ENCODE assay signal across 17 cellular contexts in the genomic region with DNA sequence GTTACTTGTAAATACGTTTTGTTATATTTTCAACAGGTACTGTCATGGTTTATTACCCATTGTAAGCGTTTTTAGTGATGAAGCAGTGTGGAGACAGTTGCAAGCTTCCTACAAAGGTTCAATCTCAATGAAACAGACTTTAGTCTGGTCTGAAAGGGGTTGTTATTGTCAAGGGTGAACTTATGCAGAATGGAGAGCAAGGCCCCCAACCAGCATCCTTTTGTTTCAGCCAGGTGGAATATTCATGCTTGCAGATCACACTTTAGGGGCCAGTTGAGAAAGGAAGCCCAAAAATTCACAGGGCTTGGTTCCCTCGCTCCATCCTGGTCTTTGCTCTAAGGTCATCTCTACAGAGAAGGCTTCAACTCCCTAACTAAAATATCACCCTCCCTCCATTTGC.
DNase-seq lines count a peak whose midpoint lies in the region; ATAC-seq, FAIRE-seq and TF ChIP-seq lines count a peak whose summit lies in the region.
"Had no signal": no experiment of that assay in that cellular context is flagged by ENCODE, and none has a peak within 500 bp of the region (broad histone marks: within the 10 kb centered on the region; RNA-seq: fewer than 3 reads in every experiment).

No MANE protein-coding gene starts in this region.

- peak; percentile 99 for FAIRE-seq in H1 (lab: Jason Lieb, UNC)

- peaks cover 0 to 9% of the 10 kb centered on the region in 2 experiments for H4K20me1 ChIP-seq in H1 (replicated peaks in 1 of 2; ENCODE audit: control insufficient read depth in 1 of 2, insufficient read depth in 2 of 2, low read length in 2 of 2)
- H4K20me1 ChIP-seq in smooth muscle cell (ENCODE audit: low read depth) = peaks cover 93% of the 10 kb centered on the region

- peaks cover 0 to 25% of the 10 kb centered on the region in 2 experiments; a peak in 3 of 4 replicates for H3K79me2 ChIP-seq in H1 (ENCODE audit: control insufficient read depth in 1 of 2, insufficient read depth in 2 of 2, low read length in 2 of 2)
- peaks cover 98% of the 10 kb centered on the region for H3K79me2 ChIP-seq in smooth muscle cell (ENCODE audit: low read depth)

- H3K9ac ChIP-seq in HUES48 (ENCODE audit: low read depth, low read length) = peak overlapping the region; percentile 1; the same call in 1 of the 2 replicates
- no peak overlapping the region for H3K9ac ChIP-seq in H1 (replicated peaks in 1 of 4; ENCODE audit: extremely low read depth in 1 of 4, low read depth in 3 of 4, low read length in 3 of 4)
- peak overlapping the region; percentile 39; the same call in 1 of the 2 replicates for H3K9ac ChIP-seq in iPS-20b (ENCODE audit: low read depth, low read length)
- H3K9ac ChIP-seq in smooth muscle cell (ENCODE audit: low read depth) = no peak overlapping the region
- H3K9ac ChIP-seq: GM23248 had no signal

- CTCF ChIA-PET in H1 (lab: Charles Lee; ENCODE audit: partially characterized antibody) = interaction anchor here (0.8 to 10.7 kb wide), 5 partner anchors 10 to 89 kb away, joined by 3 to 104 read pairs (median 4); no protein-coding TSS in a partner anchor

- 0% methylated on average over 3 of the region's 3 CpGs; no CpG with 5 or more reads in 1 of the 2 experiments for whole genome bisulfite sequencing in H1 (ENCODE audit: extremely low coverage in 1 of 2, insufficient coverage in 1 of 2, insufficient read length in 1 of 2, insufficient replicate concordance in 2 of 2, low coverage in 1 of 2, low lambda C conversion rate in 2 of 2, missing lambda C conversion rate in 1 of 2), 2 experiments
- WGBS in smooth muscle cell (ENCODE audit: low lambda C conversion rate) = 58% methylated on average over 3 of the region's 3 CpGs

- no peak overlapping the region for H3K56ac ChIP-seq in H1 (replicated peaks; ENCODE audit: insufficient read length, low read depth, low read length)

- POLR2A ChIA-PET in H1 (lab: Charles Lee; ENCODE audit: partially characterized antibody) = interaction anchor here (0.5 to 3.5 kb wide), 11 partner anchors 14 to 1794 kb away, joined by 3 to 39 read pairs (median 3); a partner anchor contains a TSS

- no peak overlapping the region for H3K23ac ChIP-seq in H1 (ENCODE audit: insufficient read length)

- no peak overlapping the region for H4K8ac ChIP-seq in H1 (ENCODE audit: extremely low read depth, insufficient read depth, low read length)

- TF ChIP-seq POLR2A in H1 (IDR thresholded peaks at IDR 0.05; ENCODE audit: control extremely low read depth in 1 of 2, low read depth in 2 of 2, low read length in 2 of 2) = peak in 1 of 2 experiments; percentile 52; a peak in 1 of 3 replicates

- H3K4ac ChIP-seq in H1 (replicated peaks; ENCODE audit: insufficient read length, low read depth, low read length) = no peak overlapping the region

- H3K27ac ChIP-seq in HUES48 (ENCODE audit: low read depth, low read length) (peak overlapping the region; percentile 93), H1 (ENCODE audit: low read depth, low read length) (no peak overlapping the region), iPS-20b (ENCODE audit: low read length) (peak overlapping the region; percentile 12), smooth muscle cell (ENCODE audit: low read depth) (peak overlapping the region; percentile 67)
- H3K27ac ChIP-seq: GM23248 had no signal

- H3K9me3 ChIP-seq in HUES48 (ENCODE audit: control insufficient read depth, insufficient read depth, low read length) = no peaks in the 10 kb centered on the region
- no peaks in the 10 kb centered on the region for H3K9me3 ChIP-seq in H1 (ENCODE audit: insufficient read depth in 2 of 2, low read depth in 1 of 2, low read length in 1 of 2)
- H3K9me3 ChIP-seq in iPS-20b (ENCODE audit: insufficient read depth, low read depth, low read length) = no peaks in the 10 kb centered on the region
- no peaks in the 10 kb centered on the region for H3K9me3 ChIP-seq in smooth muscle cell (replicated peaks; ENCODE audit: low read depth)

- no peak overlapping the region for H4K91ac ChIP-seq in H1 (replicated peaks; ENCODE audit: insufficient read length, low read length)

- no peak overlapping the region for H2AK5ac ChIP-seq in H1 (ENCODE audit: low read depth, low read length)

- no peak overlapping the region for H2BK15ac ChIP-seq in H1 (ENCODE audit: low read length)

- no peaks in the 10 kb centered on the region for H3K79me1 ChIP-seq in H1 (ENCODE audit: low read depth, low read length)

- H3K14ac ChIP-seq in H1 (ENCODE audit: insufficient read length) = no peak overlapping the region

- H4K5ac ChIP-seq in H1 (ENCODE audit: insufficient read length, low read depth, low read length) = no peak overlapping the region

- no peaks in the 10 kb centered on the region for H3K36me3 ChIP-seq in HUES48 (ENCODE audit: control insufficient read depth, insufficient read depth, low read length)
- H3K36me3 ChIP-seq in H1 (ENCODE audit: control insufficient read depth in 2 of 4, insufficient read depth in 4 of 4, low read length in 3 of 4) = no peaks in the 10 kb centered on the region
- H3K36me3 ChIP-seq in iPS-20b (ENCODE audit: insufficient read depth, low read depth, low read length) = no peaks in the 10 kb centered on the region
- no peaks in the 10 kb centered on the region for H3K36me3 ChIP-seq in smooth muscle cell (ENCODE audit: low read depth)

- no peak; a peak in 1 of 4 replicates for TF ChIP-seq RAD21 in H1 (IDR thresholded peaks at IDR 0.05 in 1 of 2, conservative IDR thresholded peaks at IDR 0.05 in 1 of 2; ENCODE audit: low read depth in 2 of 2, low read length in 2 of 2)

- no peak for TF ChIP-seq CTCF in H1 (IDR thresholded peaks at IDR 0.05; ENCODE audit: control extremely low read depth in 1 of 3, insufficient read depth in 1 of 3, low read depth in 1 of 3, low read length in 3 of 3)
- TF ChIP-seq CTCF in smooth muscle cell (IDR thresholded peaks at IDR 0.05; ENCODE audit: borderline replicate concordance, insufficient read depth, poor library complexity, severe bottlenecking) = no peak

- peaks cover 33% of the 10 kb centered on the region for H3F3A ChIP-seq in smooth muscle cell (ENCODE audit: low read depth)

- no peak for ATAC-seq in left colon
- ATAC-seq: Panc1 had no signal

- H2BK5ac ChIP-seq in H1 (ENCODE audit: low read depth, low read length) = no peak overlapping the region

- peak overlapping the region; percentile 75 to 90; a peak in 3 of 4 replicates for H3K4me2 ChIP-seq in H1 (ENCODE audit: insufficient read depth in 1 of 2, low read depth in 2 of 2, low read length in 2 of 2)
- H3K4me2 ChIP-seq in smooth muscle cell = peak overlapping the region; percentile 95

- H3K27me3 ChIP-seq in HUES48 (ENCODE audit: control insufficient read depth, insufficient read depth, low read length) = peaks cover 37% of the 10 kb centered on the region
- peaks cover 0 to 4% (median 3%) of the 10 kb centered on the region in 4 experiments; a peak in 4 of 7 replicates for H3K27me3 ChIP-seq in H1 (replicated peaks in 1 of 4; ENCODE audit: control insufficient read depth in 3 of 4, extremely low read depth in 1 of 4, insufficient read depth in 3 of 4, low read length in 3 of 4)
- peaks cover 33% of the 10 kb centered on the region for H3K27me3 ChIP-seq in iPS-20b (ENCODE audit: insufficient read depth, low read length)
- H3K27me3 ChIP-seq in smooth muscle cell (ENCODE audit: low read depth) = no peaks in the 10 kb centered on the region

- peak; percentile 51 to 70 for DNase-seq in H1 (ENCODE audit: low read depth in 1 of 2, low spot score in 2 of 2)
- no peak for DNase-seq in smooth muscle cell (lab: John Stamatoyannopoulos, UW; ENCODE audit: unreplicated experiment)
- DNase-seq in medulla oblongata (ENCODE audit: extremely low spot score) = no peak
- no peak for DNase-seq in AG20443 (ENCODE audit: low spot score)
- DNase-seq in left colon = no peak
- DNase-seq: ACHN, COR-L47, EL, GM23248, NCI-H1105 treated with DMSO at 0.1 percent for 48 hours, NCI-H1694 treated with DMSO at 0.1 percent for 48 hours, NCI-H2107, NCI-H226, NCI-H524 treated with DMSO at 0.1 percent for 48 hours had no signal

- peaks cover 12% of the 10 kb centered on the region for H3K23me2 ChIP-seq in H1 (ENCODE audit: low read depth, low read length)

- no peak overlapping the region; the same call in 1 of the 2 replicates for H2BK12ac ChIP-seq in H1 (ENCODE audit: low read depth, low read length)

- H3K4me1 ChIP-seq in HUES48 (ENCODE audit: control insufficient read depth, insufficient read depth, low read length) (peaks cover 47% of the 10 kb centered on the region), H1 (replicated peaks in 1 of 4; ENCODE audit: control insufficient read depth in 3 of 4, insufficient read depth in 4 of 4, low read length in 3 of 4) (peaks cover 11 to 21% (median 18%) of the 10 kb centered on the region in 4 experiments; a peak in 6 of 7 replicates), iPS-20b (ENCODE audit: insufficient read depth, low read length) (peaks cover 39% of the 10 kb centered on the region), smooth muscle cell (ENCODE audit: low read depth) (peaks cover 42% of the 10 kb centered on the region)

- peak in 1 of 2 experiments; percentile 71; a peak in 1 of 3 replicates for TF ChIP-seq EP300 in H1 (IDR thresholded peaks at IDR 0.05; ENCODE audit: borderline replicate concordance in 1 of 2, low read depth in 2 of 2, low read length in 2 of 2)

- no peak overlapping the region for H3K18ac ChIP-seq in H1 (ENCODE audit: extremely low read depth, low read length)

- H2AFZ ChIP-seq in H1 (ENCODE audit: low read length) = no peak overlapping the region
- no peak overlapping the region for H2AFZ ChIP-seq in smooth muscle cell (ENCODE audit: low read depth)
- H2AFZ ChIP-seq: GM23248 had no signal

- H3K4me3 ChIP-seq in HUES48 (ENCODE audit: low read depth, low read length) = peak overlapping the region; percentile 93
- peak overlapping the region in 1 of 4 experiments; percentile 71; a peak in 3 of 8 replicates for H3K4me3 ChIP-seq in H1 (ENCODE audit: extremely low read depth in 1 of 4, insufficient read depth in 2 of 4, low read depth in 3 of 4, low read length in 4 of 4)
- H3K4me3 ChIP-seq in iPS-20b (ENCODE audit: low read length) = peak overlapping the region; percentile 86; the same call in 1 of the 2 replicates
- no peak overlapping the region for H3K4me3 ChIP-seq in smooth muscle cell
- H3K4me3 ChIP-seq: GM23248 had no signal

- no peak overlapping the region for H2BK20ac ChIP-seq in H1 (ENCODE audit: low read length)

- no peak overlapping the region for H2BK120ac ChIP-seq in H1 (replicated peaks; ENCODE audit: low read depth, low read length)

- intact Hi-C loops in left colon (cut with DNase I, micrococcal nuclease) = no loop called here

TF ChIP-seq in H1, 55 proteins besides CTCF, POLR2A, EP300 and RAD21 (continues in another document):
- peak; percentile 90 for TF ChIP-seq TCF12 (IDR thresholded peaks at IDR 0.05; ENCODE audit: low read depth, low read length)
- 0 out of 2 replicates have a peak, but pooled peaks have one; percentile 8 for TF ChIP-seq MAFK (IDR thresholded peaks at IDR 0.05; ENCODE audit: low read depth, low read length)
- peak; percentile 45; the same call in 1 of the 2 replicates for TF ChIP-seq POLR2AphosphoS5 (IDR thresholded peaks at IDR 0.05; ENCODE audit: low read depth, low read length)
- TF ChIP-seq NANOG (IDR thresholded peaks at IDR 0.05; ENCODE audit: insufficient read depth, low read depth, low read length, poor library complexity, severe bottlenecking) = peak; percentile 89
- 0 out of 4 replicates have a peak, but pooled peaks of 1 of the 2 experiments have one; percentile 47 for TF ChIP-seq SIN3A (conservative IDR thresholded peaks at IDR 0.05 in 1 of 2, IDR thresholded peaks at IDR 0.05 in 1 of 2; ENCODE audit: low read depth in 1 of 2, low read length in 2 of 2)

Comparison
In these comparisons a context has a peak if more than half of its experiments do, and no peak if none do; other contexts are left out.
1. H3K9ac ChIP-seq: peak in HUES48 (single experiment) and iPS-20b (single experiment); none in H1 (0 of 4) and smooth muscle cell (single experiment).
2. DNase-seq: peak in H1 (2 of 2); none in smooth muscle cell (single experiment), medulla oblongata (single experiment), AG20443 (single experiment) and left colon (0 of 2).